Comparison of ENCODE assay signal across 13 cellular contexts in genomic region chr22:31339148-31339832, GRCh38. TPM values are rescaled to one million over a fixed set of nuclear protein-coding genes. Genes with fewer than 3 reads are reported as not detected.
DNase-seq lines count a peak whose midpoint lies in the region; ATAC-seq, FAIRE-seq and TF ChIP-seq lines count a peak whose summit lies in the region.
"Had no signal": no experiment of that assay in that cellular context is flagged by ENCODE, and none has a peak within 500 bp of the region (broad histone marks: within the 10 kb centered on the region; RNA-seq: fewer than 3 reads in every experiment).

No MANE protein-coding gene starts in this region.

- no peak overlapping the region for H3K27ac ChIP-seq in BLaER1
- peak overlapping the region; percentile 14 for H3K27ac ChIP-seq in naive thymus-derived CD4-positive, alpha-beta T cell (ENCODE audit: low read depth, low read length)
- no peak overlapping the region for H3K27ac ChIP-seq in colonic mucosa

- no peak for ATAC-seq in naive thymus-derived CD4-positive, alpha-beta T cell
- no peak for ATAC-seq in GM19351 (IDR thresholded peaks at IDR 0.05; ENCODE audit: unreplicated experiment)
- ATAC-seq: activated T-cell treated with anti-CD3 and anti-CD28 coated beads, Interleukin-2, amount 50 U/mL, for 72 hours had no signal

- peaks cover 0 to 2% (median 0%) of the 10 kb centered on the region in 5 experiments for H3K9me3 Mint-ChIP-seq in brain
- H3K9me3 Mint-ChIP-seq in naive thymus-derived CD4-positive, alpha-beta T cell = peaks cover 0 to 2% (median 0%) of the 10 kb centered on the region in 11 donors
- H3K9me3 Mint-ChIP-seq: activated T-cell treated with anti-CD3 and anti-CD28 coated beads, Interleukin-2, amount 50 U/mL, for 72 hours had no signal

- H3K36me3 Mint-ChIP-seq in brain = peaks cover 73% of the 10 kb centered on the region
- peaks cover 0 to 45% (median 14%) of the 10 kb centered on the region in 5 donors for H3K36me3 Mint-ChIP-seq in naive thymus-derived CD4-positive, alpha-beta T cell

- POLR2A ChIA-PET in naive thymus-derived CD4-positive, alpha-beta T cell (lab: Charles Lee) = interaction anchor here (0.5 to 2.0 kb wide), 5 partner anchors 12 to 114 kb away, joined by 3 to 5 read pairs (median 3); partner anchors contain the start of gene PIK3IP1

- FAIRE-seq in GM12892 (lab: Jason Lieb, UNC) (no peak), HTR-8/SVneo (lab: Jason Lieb, UNC) (no peak)
- FAIRE-seq: urothelium cell line had no signal

- no peak for TF ChIP-seq CTCF in brain (conservative IDR thresholded peaks at IDR 0.05)
- no peak for TF ChIP-seq CTCF in colonic mucosa (IDR thresholded peaks at IDR 0.05)

- H3K4me1 ChIP-seq in BLaER1 (peaks cover 81% of the 10 kb centered on the region), colonic mucosa (peaks cover 17% of the 10 kb centered on the region)
- H3K4me1 ChIP-seq in naive thymus-derived CD4-positive, alpha-beta T cell (ENCODE audit: control insufficient read depth in 2 of 2, insufficient read depth in 2 of 2, low read length in 2 of 2) = peaks cover 18 to 47% of the 10 kb centered on the region in 2 donors

- H3K9me3 ChIP-seq in BLaER1 = no peaks in the 10 kb centered on the region
- H3K9me3 ChIP-seq in naive thymus-derived CD4-positive, alpha-beta T cell (ENCODE audit: control insufficient read depth in 2 of 3, low read length in 3 of 3) = no peaks in the 10 kb centered on the region
- H3K9me3 ChIP-seq in colonic mucosa = no peaks in the 10 kb centered on the region

- peak overlapping the region; percentile 33 to 96 (median 71) for H3K27ac Mint-ChIP-seq in brain
- H3K27ac Mint-ChIP-seq in naive thymus-derived CD4-positive, alpha-beta T cell = peak overlapping the region in 8 of 9 donors; percentile 57 to 87 (median 72)

- peaks cover 100% of the 10 kb centered on the region for H4K20me1 ChIP-seq in BLaER1

- DNase-seq in GM12892 (ENCODE audit: insufficient read length) = no peak
- no peak for DNase-seq in naive thymus-derived CD4-positive, alpha-beta T cell
- DNase-seq in AG20443 (ENCODE audit: low spot score) = no peak
- DNase-seq in colonic mucosa = no peak
- DNase-seq in HTR-8/SVneo (ENCODE audit: insufficient read length, low spot score) = no peak
- DNase-seq: activated T-cell treated with anti-CD3 and anti-CD28 coated beads, Interleukin-2, amount 50 U/mL, for 72 hours; foreskin melanocyte; NCI-H2227 treated with DMSO at 0.1 percent for 48 hours; stimulated activated CD8-positive, alpha-beta memory T cell treated with anti-CD3 and anti-CD28 coated beads, Interleukin-4, amount 100 ng/mL, for 48 hours had no signal

- H3K4me3 ChIP-seq in BLaER1 (no peak overlapping the region), colonic mucosa (no peak overlapping the region)
- no peak overlapping the region for H3K4me3 ChIP-seq in naive thymus-derived CD4-positive, alpha-beta T cell (ENCODE audit: low read length)

- peak overlapping the region in 4 of 5 experiments; percentile 18 to 55 (median 26) for H3K4me3 Mint-ChIP-seq in brain
- peak overlapping the region in 4 of 10 donors; percentile 7 to 54 (median 48) for H3K4me3 Mint-ChIP-seq in naive thymus-derived CD4-positive, alpha-beta T cell
- H3K4me3 Mint-ChIP-seq: activated T-cell treated with anti-CD3 and anti-CD28 coated beads, Interleukin-2, amount 50 U/mL, for 72 hours had no signal

- TF ChIP-seq POLR2A in GM12892 (IDR thresholded peaks at IDR 0.05; ENCODE audit: low read depth, low read length) = peak; percentile 18; the same call in 1 of the 2 replicates

- no peaks in the 10 kb centered on the region for H3K27me3 ChIP-seq in BLaER1
- H3K27me3 ChIP-seq in naive thymus-derived CD4-positive, alpha-beta T cell (ENCODE audit: control insufficient read depth in 2 of 2, insufficient read depth in 2 of 2, low read length in 2 of 2) = no peaks in the 10 kb centered on the region
- no peaks in the 10 kb centered on the region for H3K27me3 ChIP-seq in colonic mucosa

- H3K4me2 ChIP-seq in BLaER1 = no peak overlapping the region

- peak overlapping the region; percentile 39; the same call in 1 of the 2 replicates for H3K9ac ChIP-seq in BLaER1
- peak overlapping the region in 1 of 2 donors; percentile 17 for H3K9ac ChIP-seq in colonic mucosa (ENCODE audit: low read depth in 2 of 2, low read length in 2 of 2)

- peaks cover 70% of the 10 kb centered on the region for H3K4me1 Mint-ChIP-seq in brain
- peaks cover 51 to 90% (median 89%) of the 10 kb centered on the region in 7 donors for H3K4me1 Mint-ChIP-seq in naive thymus-derived CD4-positive, alpha-beta T cell

- H3K36me3 ChIP-seq in BLaER1 = peaks cover 95% of the 10 kb centered on the region
- peaks cover 16 to 86% (median 16%) of the 10 kb centered on the region in 3 experiments for H3K36me3 ChIP-seq in naive thymus-derived CD4-positive, alpha-beta T cell (ENCODE audit: control insufficient read depth in 2 of 3, insufficient read depth in 3 of 3, low read length in 3 of 3)
- H3K36me3 ChIP-seq in colonic mucosa = no peaks in the 10 kb centered on the region

- peaks cover 6% of the 10 kb centered on the region for H3K27me3 Mint-ChIP-seq in brain
- no peaks in the 10 kb centered on the region for H3K27me3 Mint-ChIP-seq in naive thymus-derived CD4-positive, alpha-beta T cell

- intact Hi-C loops in naive thymus-derived CD4-positive, alpha-beta T cell (cut with micrococcal nuclease) = no loop called here
- intact Hi-C loops in colonic mucosa (cut with DNase I) = no loop called here

- CTCF ChIA-PET in naive thymus-derived CD4-positive, alpha-beta T cell (lab: Charles Lee) = interaction anchor here (0.7 kb wide), 1 partner anchor 80 kb away, joined by 3 read pairs; no protein-coding TSS in a partner anchor

RNA-seq across cellular contexts. Expression of gene PATZ1, which starts 6.9 kb away (rescaled TPM):
- 8.2 TPM for polyA plus RNA-seq in GM12892 (2012; ENCODE audit: missing spikeins)
- polyA plus RNA-seq in brain (ENCODE audit: insufficient read depth, low read depth, low replicate concordance) = 84.9 TPM
- total RNA-seq in naive thymus-derived CD4-positive, alpha-beta T cell = 10 to 100 TPM; 35.9 to 61.3 (median 55.2) TPM
- polyA plus RNA-seq in naive thymus-derived CD4-positive, alpha-beta T cell = 10 to 100 TPM; 15.1 to 26.0 TPM
- 10 to 100 TPM; 13.8 to 17.9 TPM for total RNA-seq in colonic mucosa

RNA-seq across cellular contexts. Expression of gene PIK3IP1, which starts 47.0 kb away (rescaled TPM):
- 4.5 TPM for polyA plus RNA-seq in GM12892 (2012; ENCODE audit: missing spikeins)
- polyA plus RNA-seq in brain (ENCODE audit: insufficient read depth, low read depth, low replicate concordance) = 33.3 TPM
- 100 to 1,000 TPM in 4 of 5 experiments, 10 to 100 TPM in 1; 72.8 to 638 (median 594) TPM for total RNA-seq in naive thymus-derived CD4-positive, alpha-beta T cell
- polyA plus RNA-seq in naive thymus-derived CD4-positive, alpha-beta T cell = 100 to 1,000 TPM; 606 to 941 TPM
- total RNA-seq in colonic mucosa = 10 to 100 TPM in 1 of 2 donors, 1 to 10 TPM in 1; 8.4 to 15.1 TPM

Comparison
In these comparisons a context has a peak if more than half of its experiments do, and no peak if none do; other contexts are left out.
1. RNA of gene PIK3IP1, which starts 47.0 kb away (total RNA-seq): 72.8 to 638 TPM in naive thymus-derived CD4-positive, alpha-beta T cell; 8.4 to 15.1 TPM in colonic mucosa; every median in the first group is over 4 times any median in the second.